In the genomic region with DNA sequence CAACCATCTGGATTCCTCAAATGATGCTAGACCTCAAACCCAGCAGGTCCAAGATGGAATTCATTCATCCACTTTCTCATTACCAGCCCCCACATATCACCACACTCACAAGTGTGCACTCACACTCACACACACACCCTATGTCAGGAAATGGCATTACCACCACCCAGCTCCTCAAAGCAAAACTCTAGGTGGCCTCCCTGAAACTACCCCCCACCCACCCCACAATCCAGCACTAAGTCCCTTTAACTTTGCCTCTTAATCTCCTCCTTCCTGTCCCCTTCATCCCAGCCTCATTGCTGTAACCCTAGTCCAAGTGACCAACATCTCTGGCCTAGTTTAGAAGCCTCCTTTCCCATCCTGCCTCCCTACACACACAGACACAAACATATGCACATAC, we compare ENCODE assay signal across 25 cellular contexts.
DNase-seq lines count a peak whose midpoint lies in the region; ATAC-seq, FAIRE-seq and TF ChIP-seq lines count a peak whose summit lies in the region.
"Had no signal": no experiment of that assay in that cellular context is flagged by ENCODE, and none has a peak within 500 bp of the region (broad histone marks: within the 10 kb centered on the region; RNA-seq: fewer than 3 reads in every experiment).

No MANE protein-coding gene starts in this region.

- peaks cover 0 to 3% of the 10 kb centered on the region in 2 donors for H3K9me3 Mint-ChIP-seq in activated T-cell treated with anti-CD3 and anti-CD28 coated beads, Interleukin-2, amount 50 U/mL, for 72 hours
- no peaks in the 10 kb centered on the region for H3K9me3 Mint-ChIP-seq in T-cell
- no peaks in the 10 kb centered on the region for H3K9me3 Mint-ChIP-seq in stimulated activated memory B cell treated with anti-CD40 and anti-IgM and Interleukin-4, amounts not matched to agents 10 μg/mL and 1 μg/mL and 100 μg/mL, for 72 hours
- H3K9me3 Mint-ChIP-seq: brain, naive B cell, type B pancreatic cell had no signal

- CTCF ChIA-PET in T-cell (lab: Charles Lee), result interaction anchor here (0.6 to 2.0 kb wide), 11 partner anchors 13 to 335 kb away, joined by 3 to 14 read pairs (median 4); no protein-coding TSS in a partner anchor
- CTCF ChIA-PET in GM12878 (lab: Yijun Ruan, JAX), result interaction anchor here (1.0 to 9.5 kb wide), 14 partner anchors 10 to 709 kb away, joined by 3 to 161 read pairs (median 6); partner anchors contain the start of gene TNFAIP3
- CTCF ChIA-PET in PC-3 (lab: Charles Lee), result no interaction called here

- in situ Hi-C loops in GM12878 (cut with MboI), result no loop called here

- H4K20me1 ChIP-seq in GM12878 (ENCODE audit: control insufficient read depth, insufficient read depth) (no peaks in the 10 kb centered on the region), PC-3 (ENCODE audit: low read length) (no peaks in the 10 kb centered on the region)
- H4K20me1 ChIP-seq: BLaER1 had no signal

- POLR2A ChIA-PET in T-cell (lab: Charles Lee) (interaction anchor here in 1 of 2 donors (2.1 kb wide), 1 partner anchor 93 kb away, joined by 12 read pairs; no protein-coding TSS in a partner anchor), GM12878 (lab: Charles Lee) (interaction anchor here (1.8 kb wide), 1 partner anchor 32 kb away, joined by 8 read pairs; no protein-coding TSS in a partner anchor), PC-3 (lab: Charles Lee; ENCODE audit: unreplicated experiment) (no interaction called here)

- no peaks in the 10 kb centered on the region for H3K27me3 ChIP-seq in GM12878 (replicated peaks in 1 of 2; ENCODE audit: control insufficient read depth in 2 of 2, insufficient read depth in 2 of 2, low read length in 1 of 2)
- H3K27me3 ChIP-seq in PC-3 (ENCODE audit: low read length), result no peaks in the 10 kb centered on the region
- H3K27me3 ChIP-seq: BLaER1, esophagus muscularis mucosa, hepatocyte, left lung, ovary, spleen had no signal

- TF ChIP-seq RAD21 in GM12878 (IDR thresholded peaks at IDR 0.05; ENCODE audit: insufficient read depth, low read depth, low read length), result no peak

- RAD21 ChIA-PET in GM12878 (lab: Charles Lee; ENCODE audit: unreplicated experiment), result interaction anchor here (0.9 to 4.5 kb wide), 18 partner anchors 13 to 318 kb away, joined by 3 to 69 read pairs (median 6); partner anchors contain the start of gene TNFAIP3

- H3K9me3 ChIP-seq in GM12878 (replicated peaks; ENCODE audit: control insufficient read depth, insufficient read depth, low read length) (no peaks in the 10 kb centered on the region; the same call in 2 of the 3 replicates), PC-3 (ENCODE audit: low read length) (no peaks in the 10 kb centered on the region)
- H3K9me3 ChIP-seq: BLaER1, esophagus muscularis mucosa, HAP-1, left lung, ovary, spleen had no signal

- no peaks in the 10 kb centered on the region for H3K9me2 ChIP-seq in PC-3 (replicated peaks; ENCODE audit: low read length)

- H3K27me3 Mint-ChIP-seq in activated T-cell treated with anti-CD3 and anti-CD28 coated beads, Interleukin-2, amount 50 U/mL, for 72 hours (ENCODE audit: low read depth), result no peaks in the 10 kb centered on the region
- H3K27me3 Mint-ChIP-seq in T-cell, result no peaks in the 10 kb centered on the region
- H3K27me3 Mint-ChIP-seq in stimulated activated memory B cell treated with anti-CD40 and anti-IgM and Interleukin-4, amounts not matched to agents 10 μg/mL and 1 μg/mL and 100 μg/mL, for 72 hours, result no peaks in the 10 kb centered on the region
- H3K27me3 Mint-ChIP-seq: naive B cell, type B pancreatic cell had no signal

- SMC1A ChIA-PET in GM12878 (lab: Charles Lee; ENCODE audit: uncharacterized antibody, unreplicated experiment), result interaction anchor here (0.9 to 5.6 kb wide), 24 partner anchors 10 to 883 kb away, joined by 3 to 57 read pairs (median 7); no protein-coding TSS in a partner anchor

- no peaks in the 10 kb centered on the region for H3K36me3 ChIP-seq in GM12878 (ENCODE audit: control insufficient read depth in 2 of 2, insufficient read depth in 2 of 2, low read length in 1 of 2)
- H3K36me3 ChIP-seq in PC-3 (ENCODE audit: low read depth, low read length), result no peaks in the 10 kb centered on the region
- H3K36me3 ChIP-seq: BLaER1, esophagus muscularis mucosa, HAP-1, left lung, ovary, spleen had no signal

- H3K4me3 Mint-ChIP-seq in activated T-cell treated with anti-CD3 and anti-CD28 coated beads, Interleukin-2, amount 50 U/mL, for 72 hours, result peak overlapping the region; percentile 31 to 60
- H3K4me3 Mint-ChIP-seq in T-cell, result peak overlapping the region in 1 of 3 donors; percentile 71
- H3K4me3 Mint-ChIP-seq in stimulated activated memory B cell treated with anti-CD40 and anti-IgM and Interleukin-4, amounts not matched to agents 10 μg/mL and 1 μg/mL and 100 μg/mL, for 72 hours, result no peak overlapping the region
- H3K4me3 Mint-ChIP-seq: brain, type B pancreatic cell had no signal

- ATAC-seq in activated T-cell treated with anti-CD3 and anti-CD28 coated beads, Interleukin-2, amount 50 U/mL, for 72 hours (replicated peaks in 1 of 2), result no peak
- ATAC-seq in T-cell (replicated peaks in 1 of 4) (no peak), GM12878 (peak; percentile 27; the same call in 1 of the 3 replicates), PC-3 (no peak), HG03025 (IDR thresholded peaks at IDR 0.05; ENCODE audit: low FRiP score, unreplicated experiment) (no peak)
- no peak for ATAC-seq in stimulated activated memory B cell treated with anti-CD40 and anti-IgM and Interleukin-4, amounts not matched to agents 10 μg/mL and 1 μg/mL and 100 μg/mL, for 72 hours
- ATAC-seq: left lung had no signal

- TF ChIP-seq CTCF in GM12878 (IDR thresholded peaks at IDR 0.05 in 2 of 3, conservative IDR thresholded peaks at IDR 0.05 in 1 of 3; ENCODE audit: control insufficient read depth in 2 of 3, extremely low read depth in 1 of 3, insufficient read depth in 1 of 3, low read depth in 3 of 3, low read length in 3 of 3) (no peak), PC-3 (conservative IDR thresholded peaks at IDR 0.05; ENCODE audit: low read depth, low read length) (no peak)

- H3K36me3 Mint-ChIP-seq in activated T-cell treated with anti-CD3 and anti-CD28 coated beads, Interleukin-2, amount 50 U/mL, for 72 hours (ENCODE audit: insufficient read depth in 2 of 2), result peaks cover 0 to 2% of the 10 kb centered on the region in 2 donors
- H3K36me3 Mint-ChIP-seq in T-cell, result no peaks in the 10 kb centered on the region
- no peaks in the 10 kb centered on the region for H3K36me3 Mint-ChIP-seq in stimulated activated memory B cell treated with anti-CD40 and anti-IgM and Interleukin-4, amounts not matched to agents 10 μg/mL and 1 μg/mL and 100 μg/mL, for 72 hours
- H3K36me3 Mint-ChIP-seq: brain, naive B cell, type B pancreatic cell had no signal

- DNase-seq in activated T-cell treated with anti-CD3 and anti-CD28 coated beads, Interleukin-2, amount 50 U/mL, for 72 hours, result no peak
- DNase-seq in activated T-cell treated with anti-CD3 and anti-CD28 coated beads for 4 hours (no peak), T-cell (no peak), GM12878 (ENCODE audit: low read depth, low spot score) (no peak), PC-3 (no peak), GM19238 (ENCODE audit: insufficient read length, low spot score) (no peak)
- DNase-seq: activated CD4-positive, CD25-positive, alpha-beta regulatory T cell treated with anti-CD3 and anti-CD28 coated beads, Interleukin-2, amount 50 U/mL, for 72 hours; left lung; naive B cell; NCI-H187 treated with DMSO at 0.1 percent for 48 hours; NCI-H2227 treated with DMSO at 0.1 percent for 48 hours; ovary; Right ventricle myocardium superior; spleen; stimulated activated CD4-positive, alpha-beta T cell treated with anti-CD3 and anti-CD28 coated beads, Interleukin-4, amount 100 ng/mL, for 4 hours had no signal

- H3K79me2 ChIP-seq in GM12878 (ENCODE audit: control insufficient read depth, insufficient read depth, low read length), result no peaks in the 10 kb centered on the region
- no peaks in the 10 kb centered on the region for H3K79me2 ChIP-seq in PC-3 (ENCODE audit: low read length)
- H3K79me2 ChIP-seq: hepatocyte had no signal

- H3K27ac ChIP-seq in GM12878 (ENCODE audit: control insufficient read depth, insufficient read depth) (no peak overlapping the region), PC-3 (ENCODE audit: low read length) (no peak overlapping the region)
- H3K27ac ChIP-seq: BLaER1, esophagus muscularis mucosa, hepatocyte, ovary had no signal

- H2AFZ ChIP-seq in GM12878 (ENCODE audit: control insufficient read depth, low read depth, low read length), result no peak overlapping the region
- no peak overlapping the region for H2AFZ ChIP-seq in PC-3 (ENCODE audit: low read length)
- H2AFZ ChIP-seq: hepatocyte had no signal

- TF ChIP-seq EP300 in GM12878 (IDR thresholded peaks at IDR 0.05; ENCODE audit: borderline replicate concordance in 1 of 2, control insufficient read depth in 1 of 2, low read depth in 2 of 2, low read length in 2 of 2), result no peak

- H3F3A ChIP-seq in PC-3 (ENCODE audit: low read length, unreplicated experiment), result no peaks in the 10 kb centered on the region

- peak overlapping the region; percentile 11 for H3K27ac Mint-ChIP-seq in activated T-cell treated with anti-CD3 and anti-CD28 coated beads, Interleukin-2, amount 50 U/mL, for 72 hours
- peak overlapping the region; percentile 96 to 97 for H3K27ac Mint-ChIP-seq in T-cell
- peak overlapping the region; percentile 16 for H3K27ac Mint-ChIP-seq in stimulated activated memory B cell treated with anti-CD40 and anti-IgM and Interleukin-4, amounts not matched to agents 10 μg/mL and 1 μg/mL and 100 μg/mL, for 72 hours
- H3K27ac Mint-ChIP-seq: type B pancreatic cell had no signal

- H3K4me1 ChIP-seq in GM12878 (ENCODE audit: control insufficient read depth, insufficient read depth, low read length) (peaks cover 34% of the 10 kb centered on the region), PC-3 (ENCODE audit: insufficient read depth, low read length) (peaks cover 13% of the 10 kb centered on the region)

- intact Hi-C loops in GM12878 (cut with micrococcal nuclease; ENCODE audit: unreplicated experiment), result loop anchor here (5.0 kb wide), 1 partner anchor 314 kb away; no protein-coding TSS in a partner anchor
- intact Hi-C loops in PC-3 (cut with micrococcal nuclease), result no loop called here

- H3K9ac ChIP-seq in GM12878 (ENCODE audit: control insufficient read depth, insufficient read depth, low read length), result no peak overlapping the region
- H3K9ac ChIP-seq in PC-3 (ENCODE audit: low read length), result no peak overlapping the region
- H3K9ac ChIP-seq: BLaER1 had no signal

- no peak overlapping the region for H3K4me2 ChIP-seq in GM12878 (ENCODE audit: control insufficient read depth, insufficient read depth)
- no peak overlapping the region for H3K4me2 ChIP-seq in PC-3 (ENCODE audit: low read length)
- H3K4me2 ChIP-seq: hepatocyte had no signal

- H3K4me3 ChIP-seq in GM12878 (no peak overlapping the region), PC-3 (ENCODE audit: low read length) (no peak overlapping the region)
- H3K4me3 ChIP-seq: BLaER1, esophagus muscularis mucosa, HAP-1, hepatocyte, left lung, ovary, spleen had no signal

- BruUV-seq in GM12878 (replicated peaks; lab: Mats Ljungman, UMichigan) (no TSS peak), PC-3 (replicated peaks; lab: Mats Ljungman, UMichigan) (no TSS peak)

- FAIRE-seq in GM12878 (lab: Jason Lieb, UNC), result no peak
- FAIRE-seq: frontal cortex, G401.6 had no signal

- peaks cover 69% of the 10 kb centered on the region for H3K4me1 Mint-ChIP-seq in activated T-cell treated with anti-CD3 and anti-CD28 coated beads, Interleukin-2, amount 50 U/mL, for 72 hours (ENCODE audit: low read depth)
- H3K4me1 Mint-ChIP-seq in T-cell, result peaks cover 34 to 39% (median 38%) of the 10 kb centered on the region in 3 donors
- peaks cover 30% of the 10 kb centered on the region for H3K4me1 Mint-ChIP-seq in stimulated activated memory B cell treated with anti-CD40 and anti-IgM and Interleukin-4, amounts not matched to agents 10 μg/mL and 1 μg/mL and 100 μg/mL, for 72 hours
- H3K4me1 Mint-ChIP-seq: brain had no signal

- TF ChIP-seq POLR2A in GM12878 (IDR thresholded peaks at IDR 0.05; ENCODE audit: low read depth, low read length), result no peak

Comparison
In these comparisons a context has a peak if more than half of its experiments do, and no peak if none do; other contexts are left out.
1. H3K27ac Mint-ChIP-seq: peak in every context shown above with its lines; median percentile 96 in T-cell; 16 in stimulated activated memory B cell treated with anti-CD40 and anti-IgM and Interleukin-4, amounts not matched to agents 10 μg/mL and 1 μg/mL and 100 μg/mL, for 72 hours; 11 in activated T-cell treated with anti-CD3 and anti-CD28 coated beads, Interleukin-2, amount 50 U/mL, for 72 hours.